Comparison of ENCODE assay signal across 16 cellular contexts in genomic region chr13:98529171-98529570, GRCh38. TPM values are rescaled to one million over a fixed set of nuclear protein-coding genes. Genes with fewer than 3 reads are reported as not detected.
DNase-seq lines count a peak whose midpoint lies in the region; ATAC-seq, FAIRE-seq and TF ChIP-seq lines count a peak whose summit lies in the region.
"Had no signal": no experiment of that assay in that cellular context is flagged by ENCODE, and none has a peak within 500 bp of the region (broad histone marks: within the 10 kb centered on the region; RNA-seq: fewer than 3 reads in every experiment).

No MANE protein-coding gene starts in this region.

- POLR2A ChIA-PET in H1 (lab: Charles Lee; ENCODE audit: partially characterized antibody) (interaction anchor here (0.6 to 1.0 kb wide), 3 partner anchors 14 to 22 kb away, joined by 3 to 4 read pairs (median 3); no protein-coding TSS in a partner anchor), GM10248 (lab: Yijun Ruan, JAX) (no interaction called here)

- H2BK5ac ChIP-seq in H1 (ENCODE audit: low read depth, low read length), result peak overlapping the region; percentile 60; the same call in 1 of the 2 replicates

- H3K36me3 Mint-ChIP-seq in activated naive CD4-positive, alpha-beta T cell treated with anti-CD3 and anti-CD28 coated beads, Interleukin-2, amount 50 U/mL, for 24 hours, result peaks cover 2% of the 10 kb centered on the region
- peaks cover 49% of the 10 kb centered on the region for H3K36me3 Mint-ChIP-seq in stimulated activated effector memory CD8-positive, alpha-beta T cell treated with anti-CD3 and anti-CD28 coated beads, Interleukin-12 subunit alpha, Interleukin-12 subunit beta, amount 100 ng/mL, for 72 hours

- no peaks in the 10 kb centered on the region; the same call in 1 of the 2 replicates for H3K23me2 ChIP-seq in H1 (ENCODE audit: low read depth, low read length)

- H3K9me3 ChIP-seq in OCI-LY3 (ENCODE audit: insufficient read depth, low read length) (no peaks in the 10 kb centered on the region), H1 (ENCODE audit: insufficient read depth in 2 of 2, low read depth in 1 of 2, low read length in 1 of 2) (no peaks in the 10 kb centered on the region)
- H3K9me3 ChIP-seq: mucosa of descending colon, thyroid gland had no signal

- no peaks in the 10 kb centered on the region for H3K27me3 ChIP-seq in OCI-LY3 (ENCODE audit: low read depth, low read length)
- no peaks in the 10 kb centered on the region for H3K27me3 ChIP-seq in H1 (replicated peaks in 1 of 4; ENCODE audit: control insufficient read depth in 3 of 4, extremely low read depth in 1 of 4, insufficient read depth in 3 of 4, low read length in 3 of 4)
- H3K27me3 ChIP-seq: foreskin keratinocyte, thyroid gland had no signal

- H3K23ac ChIP-seq in H1 (ENCODE audit: insufficient read length), result no peak overlapping the region

- H3K79me2 ChIP-seq in OCI-LY3 (ENCODE audit: low read length) (peaks cover 99% of the 10 kb centered on the region), H1 (ENCODE audit: control insufficient read depth in 1 of 2, insufficient read depth in 2 of 2, low read length in 2 of 2) (peaks cover 20 to 100% of the 10 kb centered on the region in 2 experiments)

- TF ChIP-seq CTCF in OCI-LY3 (IDR thresholded peaks at IDR 0.05; ENCODE audit: low read depth, low read length) (no peak), H1 (IDR thresholded peaks at IDR 0.05; ENCODE audit: control extremely low read depth in 1 of 3, insufficient read depth in 1 of 3, low read depth in 1 of 3, low read length in 3 of 3) (no peak), GM10248 (IDR thresholded peaks at IDR 0.05; ENCODE audit: control extremely low read depth, extremely low read depth, low read depth, missing control alignments) (no peak)

- H3K9me3 Mint-ChIP-seq in activated naive CD4-positive, alpha-beta T cell treated with anti-CD3 and anti-CD28 coated beads, Interleukin-2, amount 50 U/mL, for 24 hours, result no peaks in the 10 kb centered on the region
- no peaks in the 10 kb centered on the region for H3K9me3 Mint-ChIP-seq in stimulated activated effector memory CD8-positive, alpha-beta T cell treated with anti-CD3 and anti-CD28 coated beads, Interleukin-12 subunit alpha, Interleukin-12 subunit beta, amount 100 ng/mL, for 72 hours

- H3K9ac ChIP-seq in OCI-LY3 (ENCODE audit: low read length) (no peak overlapping the region), H1 (replicated peaks in 1 of 4; ENCODE audit: extremely low read depth in 1 of 4, low read depth in 3 of 4, low read length in 3 of 4) (no peak overlapping the region)

- H3K36me3 ChIP-seq in OCI-LY3 (replicated peaks; ENCODE audit: low read depth, low read length) (no peaks in the 10 kb centered on the region), H1 (ENCODE audit: control insufficient read depth in 2 of 4, insufficient read depth in 4 of 4, low read length in 3 of 4) (no peaks in the 10 kb centered on the region)
- H3K36me3 ChIP-seq: thyroid gland had no signal

- H4K5ac ChIP-seq in H1 (ENCODE audit: insufficient read length, low read depth, low read length), result no peak overlapping the region

- peaks cover 46% of the 10 kb centered on the region for H3K79me1 ChIP-seq in H1 (ENCODE audit: low read depth, low read length)

- H3K4me1 ChIP-seq in OCI-LY3 (ENCODE audit: low read length) (peaks cover 23% of the 10 kb centered on the region), H1 (replicated peaks in 1 of 4; ENCODE audit: control insufficient read depth in 3 of 4, insufficient read depth in 4 of 4, low read length in 3 of 4) (peaks cover 0 to 27% (median 12%) of the 10 kb centered on the region in 4 experiments; a peak in 6 of 7 replicates)
- H3K4me1 ChIP-seq: foreskin keratinocyte had no signal

- CTCF ChIA-PET in H1 (lab: Charles Lee; ENCODE audit: partially characterized antibody), result interaction anchor here (0.7 to 7.2 kb wide), 8 partner anchors 11 to 124 kb away, joined by 3 to 47 read pairs (median 4); no protein-coding TSS in a partner anchor
- CTCF ChIA-PET in GM10248 (lab: Yijun Ruan, JAX), result interaction anchor here (0.7 to 4.9 kb wide), 5 partner anchors 9 to 362 kb away, joined by 3 to 28 read pairs (median 4); no protein-coding TSS in a partner anchor

- no peak overlapping the region for H2BK120ac ChIP-seq in H1 (replicated peaks; ENCODE audit: low read depth, low read length)

- no peak for TF ChIP-seq RAD21 in H1 (IDR thresholded peaks at IDR 0.05 in 1 of 2, conservative IDR thresholded peaks at IDR 0.05 in 1 of 2; ENCODE audit: low read depth in 2 of 2, low read length in 2 of 2)

- no peak for DNase-seq in activated naive CD4-positive, alpha-beta T cell treated with anti-CD3 and anti-CD28 coated beads, Interleukin-2, amount 50 U/mL, for 16 hours
- DNase-seq in H1 (ENCODE audit: low read depth in 1 of 2, low spot score in 2 of 2) (no peak), GM10248 (ENCODE audit: extremely low spot score) (no peak), posterior vena cava (ENCODE audit: low spot score) (no peak), Kasumi-1 (lab: John Stamatoyannopoulos, UW) (no peak)
- no peak for DNase-seq in stimulated activated effector memory CD8-positive, alpha-beta T cell treated with anti-CD3 and anti-CD28 coated beads, Interleukin-12 subunit alpha, Interleukin-12 subunit beta, amount 100 ng/mL, for 72 hours (ENCODE audit: low spot score in 2 of 2)
- DNase-seq: foreskin keratinocyte; mucosa of descending colon; NCI-H2029; stimulated activated CD4-positive, alpha-beta T cell treated with anti-CD3 and anti-CD28 coated beads, Interleukin-4, amount 100 ng/mL, for 1 hour had no signal

- no peak for TF ChIP-seq POLR2A in H1 (IDR thresholded peaks at IDR 0.05; ENCODE audit: control extremely low read depth in 1 of 2, low read depth in 2 of 2, low read length in 2 of 2)

- no peak for ATAC-seq in stimulated activated effector memory CD8-positive, alpha-beta T cell treated with anti-CD3 and anti-CD28 coated beads, Interleukin-12 subunit alpha, Interleukin-12 subunit beta, amount 100 ng/mL, for 72 hours

- no peak overlapping the region for H2BK20ac ChIP-seq in H1 (ENCODE audit: low read length)

- no peak overlapping the region for H3K14ac ChIP-seq in H1 (ENCODE audit: insufficient read length)

- H3K4me3 ChIP-seq in OCI-LY3 (ENCODE audit: low read length) (no peak overlapping the region), H1 (ENCODE audit: extremely low read depth in 1 of 4, insufficient read depth in 2 of 4, low read depth in 3 of 4, low read length in 4 of 4) (no peak overlapping the region)
- H3K4me3 ChIP-seq: mucosa of descending colon, thyroid gland had no signal

- TF ChIP-seq EP300 in H1 (IDR thresholded peaks at IDR 0.05; ENCODE audit: borderline replicate concordance in 1 of 2, low read depth in 2 of 2, low read length in 2 of 2), result no peak

- intact Hi-C loops in posterior vena cava (cut with DNase I), result no loop called here

- peak overlapping the region; percentile 93 for H3K27ac Mint-ChIP-seq in activated naive CD4-positive, alpha-beta T cell treated with anti-CD3 and anti-CD28 coated beads, Interleukin-2, amount 50 U/mL, for 24 hours
- peak overlapping the region; percentile 96 for H3K27ac Mint-ChIP-seq in stimulated activated effector memory CD8-positive, alpha-beta T cell treated with anti-CD3 and anti-CD28 coated beads, Interleukin-12 subunit alpha, Interleukin-12 subunit beta, amount 100 ng/mL, for 72 hours

- H2AFZ ChIP-seq in OCI-LY3 (ENCODE audit: low read depth, low read length), result no peak overlapping the region
- H2AFZ ChIP-seq in H1 (ENCODE audit: low read length), result no peak overlapping the region

- H4K8ac ChIP-seq in H1 (ENCODE audit: extremely low read depth, insufficient read depth, low read length), result peak overlapping the region; percentile 77; the same call in 1 of the 2 replicates

- H3K18ac ChIP-seq in H1 (ENCODE audit: extremely low read depth, low read length), result no peak overlapping the region

- H2AK5ac ChIP-seq in H1 (ENCODE audit: low read depth, low read length), result no peak overlapping the region

- H4K20me1 ChIP-seq in OCI-LY3 (ENCODE audit: insufficient read depth, low read length) (peaks cover 98% of the 10 kb centered on the region), H1 (replicated peaks in 1 of 2; ENCODE audit: control insufficient read depth in 1 of 2, insufficient read depth in 2 of 2, low read length in 2 of 2) (peaks cover 37 to 63% of the 10 kb centered on the region in 2 experiments)

- H3K27ac ChIP-seq in OCI-LY3 (ENCODE audit: low read length) (no peak overlapping the region), H1 (ENCODE audit: low read depth, low read length) (no peak overlapping the region)
- H3K27ac ChIP-seq: foreskin keratinocyte had no signal

- H3K4me2 ChIP-seq in OCI-LY3 (ENCODE audit: low read length) (0 out of 2 replicates have a peak overlapping the region, but pooled peaks have one; percentile 19), H1 (ENCODE audit: insufficient read depth in 1 of 2, low read depth in 2 of 2, low read length in 2 of 2) (no peak overlapping the region)

- 90% methylated on average over 8 of the region's 8 CpGs; no CpG with 5 or more reads in 1 of the 2 experiments for WGBS in H1 (ENCODE audit: extremely low coverage in 1 of 2, insufficient coverage in 1 of 2, insufficient read length in 1 of 2, insufficient replicate concordance in 2 of 2, low coverage in 1 of 2, low lambda C conversion rate in 2 of 2, missing lambda C conversion rate in 1 of 2), 2 experiments

- peaks cover 91% of the 10 kb centered on the region for H3K4me1 Mint-ChIP-seq in activated naive CD4-positive, alpha-beta T cell treated with anti-CD3 and anti-CD28 coated beads, Interleukin-2, amount 50 U/mL, for 24 hours
- peaks cover 95% of the 10 kb centered on the region for H3K4me1 Mint-ChIP-seq in stimulated activated effector memory CD8-positive, alpha-beta T cell treated with anti-CD3 and anti-CD28 coated beads, Interleukin-12 subunit alpha, Interleukin-12 subunit beta, amount 100 ng/mL, for 72 hours

- H3K27me3 Mint-ChIP-seq in activated naive CD4-positive, alpha-beta T cell treated with anti-CD3 and anti-CD28 coated beads, Interleukin-2, amount 50 U/mL, for 24 hours, result no peaks in the 10 kb centered on the region

- no peak overlapping the region for H2BK15ac ChIP-seq in H1 (ENCODE audit: low read length)

- no peak overlapping the region for H4K91ac ChIP-seq in H1 (replicated peaks; ENCODE audit: insufficient read length, low read length)

- peak overlapping the region; percentile 36 for H3K4me3 Mint-ChIP-seq in activated naive CD4-positive, alpha-beta T cell treated with anti-CD3 and anti-CD28 coated beads, Interleukin-2, amount 50 U/mL, for 24 hours
- peak overlapping the region; percentile 72 for H3K4me3 Mint-ChIP-seq in stimulated activated effector memory CD8-positive, alpha-beta T cell treated with anti-CD3 and anti-CD28 coated beads, Interleukin-12 subunit alpha, Interleukin-12 subunit beta, amount 100 ng/mL, for 72 hours

- no peak overlapping the region for H3K4ac ChIP-seq in H1 (replicated peaks; ENCODE audit: insufficient read length, low read depth, low read length)

- H2BK12ac ChIP-seq in H1 (ENCODE audit: low read depth, low read length), result no peak overlapping the region

- H3K56ac ChIP-seq in H1 (replicated peaks; ENCODE audit: insufficient read length, low read depth, low read length), result no peak overlapping the region

- no peak for FAIRE-seq in H1 (lab: Jason Lieb, UNC)
- FAIRE-seq: astrocyte, colon, D721Med had no signal

RNA-seq across cellular contexts. Expression of gene STK24, which starts 47.7 kb away (rescaled TPM):
- 142 and 143 TPM in 2 replicates for total RNA-seq in H1 (2021; fragmentation: NEBNext Ultra II Directional; extraction: Animal tissue kit (Norgen Biotek cat#: 25700))
- polyA plus RNA-seq in H1 (2011; rRNA removed), result 61.1 and 62.8 TPM in 2 replicates
- polyA plus RNA-seq in H1 (2011; cell fraction: cytosol; rRNA removed), result 59.9 TPM
- polyA plus RNA-seq in H1 (2011; cell fraction: nucleus; rRNA removed), result 54.6 TPM
- 84.4 to 107 TPM (median 87.3 TPM) in 4 replicates for polyA plus RNA-seq in H1 (2012, experiment 1 of 2)
- polyA plus RNA-seq in H1 (2012, experiment 2 of 2), result 100 TPM
- polyA plus RNA-seq in H1 (2013, experiment 1 of 2), result 112 TPM
- polyA plus RNA-seq in H1 (2013, experiment 2 of 2), result 113 TPM
- 32.0 and 40.7 TPM in 2 replicates for polyA minus RNA-seq in H1 (2011; rRNA and poly(A)+ RNA removed)
- polyA minus RNA-seq in H1 (2011; cell fraction: cytosol; rRNA and poly(A)+ RNA removed), result 35.3 TPM
- 34.1 TPM for polyA minus RNA-seq in H1 (2011; cell fraction: nucleus; rRNA and poly(A)+ RNA removed)
- 10 to 100 TPM; 57.3 to 62.6 TPM for total RNA-seq in posterior vena cava
